Comparison of ENCODE assay signal across 36 cellular contexts in genomic region chr6:151550618-151551017, GRCh38. TPM values are rescaled to one million over a fixed set of nuclear protein-coding genes. Genes with fewer than 3 reads are reported as not detected.
"Had no signal": no experiment of that assay in that cellular context is flagged by ENCODE, and none has a peak within 500 bp of the region (broad histone marks: within the 10 kb centered on the region; RNA-seq: fewer than 3 reads in every experiment).

No MANE protein-coding gene starts in this region.

- ATAC-seq: Panc1, Right ventricle myocardium inferior, SK-N-SH treated with all-trans-retinoic acid at 6 μM for 48 hours had no signal

- H2AFZ ChIP-seq: PC-9 had no signal

- H3K4me3 ChIP-seq: MG63, PC-9, SJCRH30, SK-N-MC had no signal

- H3K9me3 ChIP-seq: SJCRH30 had no signal

- H3K27me3 ChIP-seq: MG63, SJCRH30 had no signal

- H3K4me1 ChIP-seq: SJCRH30 had no signal

- H3K27ac ChIP-seq: PC-9, RWPE1, SJCRH30, SK-N-MC had no signal

- DNase-seq: MG63, NCI-H1048, NCI-H1092 treated with DMSO at 0.1 percent for 48 hours, NCI-H1105 treated with DMSO at 0.1 percent for 48 hours, NCI-H1417, NCI-H1436, NCI-H146, NCI-H1694, NCI-H187, NCI-H1930, NCI-H2029 treated with DMSO at 0.1 percent for 48 hours, NCI-H2081 treated with DMSO at 0.1 percent for 48 hours, NCI-H2107, NCI-H2171, NCI-H226, NCI-H446 treated with DMSO at 0.1 percent for 48 hours, NCI-H510A, NCI-H524, NCI-H526, NCI-H69, NCI-H748 treated with DMSO at 0.1 percent for 48 hours, NCI-H82, PC-9, SHP77, SIG-M5, SJCRH30 had no signal

- FAIRE-seq: RCC 7860 had no signal

- H3K4me2 ChIP-seq: PC-9 had no signal

- H3K36me3 ChIP-seq: MG63, SJCRH30 had no signal

RNA-seq across cellular contexts. Expression of gene CCDC170, which starts 56.8 kb away (rescaled TPM):
- total RNA-seq: M059J, OCI-LY7, RPMI7951, SJCRH30, SK-MEL-5 had no signal
